ENCODE assay signal across 10 cellular contexts in the genomic region with DNA sequence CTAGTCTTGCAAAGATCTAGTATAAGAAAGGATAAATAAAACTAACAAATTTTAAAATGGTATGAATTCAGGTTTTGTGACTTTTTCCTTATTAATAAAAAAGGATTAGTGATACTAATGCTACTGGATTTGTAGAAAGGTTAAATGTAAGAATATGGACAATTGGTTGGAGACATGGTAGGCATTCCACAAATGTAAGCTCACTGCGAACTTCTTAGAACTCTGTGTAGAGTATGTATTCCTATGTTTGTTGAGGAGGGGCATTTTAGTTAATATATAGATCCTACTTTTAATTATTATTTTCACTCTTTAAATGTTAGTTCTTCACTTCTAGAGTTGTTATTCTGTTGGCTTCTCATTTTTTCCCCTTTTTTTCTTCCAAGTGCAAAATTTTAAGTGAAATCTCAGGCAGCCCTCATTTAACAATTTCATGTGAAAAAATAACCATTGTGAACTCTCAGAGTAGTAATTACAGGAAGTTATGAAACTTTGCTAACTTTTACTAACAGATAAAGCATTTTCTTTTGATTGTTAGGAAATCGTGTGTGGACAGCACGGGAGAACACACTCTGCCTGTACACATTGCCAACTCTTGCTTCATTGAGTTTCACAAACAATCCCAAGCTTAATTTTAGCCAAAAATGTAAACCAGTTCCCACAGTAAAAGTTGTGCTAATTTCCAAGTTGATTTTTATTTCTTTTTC.
A peak's percentile ranks its signal among the peaks of the same experiment; 100 is the strongest.
DNase-seq lines count a peak whose midpoint lies in the region; ATAC-seq and TF ChIP-seq lines count a peak whose summit lies in the region.
"Had no signal": no experiment of that assay in that cellular context is flagged by ENCODE, and none has a peak within 500 bp of the region (broad histone marks: within the 10 kb centered on the region; RNA-seq: fewer than 3 reads in every experiment).

No MANE protein-coding gene starts in this region.

- H3K4me1 ChIP-seq in lung (ENCODE audit: control insufficient read depth in 2 of 2, insufficient read depth in 2 of 2, low read length in 2 of 2) (peaks cover 1 to 16% of the 10 kb centered on the region in 2 donors), transverse colon (peaks cover 0 to 24% (median 6%) of the 10 kb centered on the region in 4 donors)

- TF ChIP-seq EP300 in transverse colon (IDR thresholded peaks at IDR 0.05; ENCODE audit: low read depth), result no peak

- intact Hi-C loops in transverse colon (cut with DNase I; ENCODE audit: low total_unique reads), result no loop called here

- H3K36me3 ChIP-seq in lung (ENCODE audit: control insufficient read depth in 2 of 2, insufficient read depth in 2 of 2, low read length in 2 of 2) (no peaks in the 10 kb centered on the region), transverse colon (no peaks in the 10 kb centered on the region)

- H3K27ac ChIP-seq in lung (ENCODE audit: low read depth in 1 of 2, low read length in 1 of 2) (peak overlapping the region; percentile 60 to 74), transverse colon (peak overlapping the region; percentile 69 to 81 (median 75))

- in situ Hi-C loops in transverse colon (cut with MboI; ENCODE audit: low pct_ligation_motif_present in 1 of 4, low pct_unique_long_range_greater_than_20kb in 1 of 4, low sequenced_read_pairs in 3 of 4), result no loop called here

- no peak for ATAC-seq in lung (ENCODE audit: insufficient read depth, low FRiP score)
- no peak for ATAC-seq in GM21576 (IDR thresholded peaks at IDR 0.05; ENCODE audit: unreplicated experiment)

- H3K4me3 ChIP-seq in choroid plexus epithelial cell (ENCODE audit: low read depth, low read length), result no peak overlapping the region
- H3K4me3 ChIP-seq in lung, result no peak overlapping the region
- no peak overlapping the region for H3K4me3 ChIP-seq in transverse colon

- H3K9me3 ChIP-seq in lung (ENCODE audit: control insufficient read depth in 2 of 2, insufficient read depth in 1 of 2, low read length in 1 of 2) (no peaks in the 10 kb centered on the region), transverse colon (no peaks in the 10 kb centered on the region)

- TF ChIP-seq CTCF in choroid plexus epithelial cell (conservative IDR thresholded peaks at IDR 0.05; ENCODE audit: low read depth, low read length) (no peak), lung (IDR thresholded peaks at IDR 0.05; ENCODE audit: control extremely low read depth, extremely low read depth) (no peak), transverse colon (IDR thresholded peaks at IDR 0.05) (no peak)

- H3K27me3 ChIP-seq in lung (ENCODE audit: control insufficient read depth, insufficient read depth) (no peaks in the 10 kb centered on the region), transverse colon (no peaks in the 10 kb centered on the region)

- DNase-seq in NCI-H226 (peak; percentile 73), choroid plexus epithelial cell (ENCODE audit: low read depth) (peak; percentile 96), lung (ENCODE audit: low spot score) (no peak), transverse colon (no peak), NCI-H1436 (lab: John Stamatoyannopoulos, UW) (no peak), DMS79 (lab: John Stamatoyannopoulos, UW) (no peak)
- no peak for DNase-seq in activated CD8-positive, alpha-beta memory T cell treated with anti-CD3 and anti-CD28 coated beads, Interleukin-2, amount 50 U/mL, for 4 hours
- DNase-seq: activated CD8-positive, alpha-beta memory T cell treated with anti-CD3 and anti-CD28 coated beads for 24 hours; NCI-H2029 had no signal

- no peak for TF ChIP-seq POLR2A in transverse colon (IDR thresholded peaks at IDR 0.05)

- 38 to 47% methylated on average over 3 of the region's 3 CpGs for WGBS in lung, 2 donors
- 47 to 62% methylated on average over 3 of the region's 3 CpGs for WGBS in transverse colon (ENCODE audit: low coverage in 1 of 2), 2 donors

Comparison
In these comparisons a context has a peak if more than half of its experiments do, and no peak if none do; other contexts are left out.
1. DNase-seq: peak in NCI-H226 (single experiment) and choroid plexus epithelial cell (single experiment); none in lung (single experiment), transverse colon (single experiment), NCI-H1436 (single experiment), DMS79 (single experiment) and activated CD8-positive, alpha-beta memory T cell treated with anti-CD3 and anti-CD28 coated beads, Interleukin-2, amount 50 U/mL, for 4 hours (single experiment).